In the genomic region with DNA sequence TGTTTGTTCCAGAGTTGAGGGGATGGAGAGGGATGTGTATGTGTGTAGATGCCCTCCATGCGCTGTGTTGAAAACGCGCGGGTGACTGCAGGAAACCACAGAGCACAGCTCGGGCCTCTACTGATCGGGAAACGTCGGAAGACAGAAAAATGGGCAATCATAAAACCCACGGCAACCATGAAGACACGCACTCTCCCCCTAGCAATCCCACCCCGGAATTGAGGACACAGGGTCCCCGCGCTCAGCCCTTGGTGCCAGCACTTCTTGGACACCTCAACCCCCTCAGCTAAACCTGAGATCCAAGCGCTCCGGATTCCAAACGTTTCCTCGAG, we compare ENCODE assay signal across 6 cellular contexts. TPM values are rescaled to one million over a fixed set of nuclear protein-coding genes. Genes with fewer than 3 reads are reported as not detected.
DNase-seq lines count a peak whose midpoint lies in the region; ATAC-seq and TF ChIP-seq lines count a peak whose summit lies in the region.

No MANE protein-coding gene starts in this region.

- DNase-seq in Caco-2 (no peak), KG1 (lab: John Stamatoyannopoulos, UW) (peak; percentile 87), renal cortical epithelial cell (ENCODE audit: low read depth) (peak; percentile 33)

- intact Hi-C loops in Caco-2 (cut with micrococcal nuclease; ENCODE audit: unreplicated experiment) = loop anchor here (1.0 to 10.0 kb wide), 2 partner anchors 8 to 276 kb away; a partner anchor contains a TSS

- H3K9me3 Mint-ChIP-seq in Caco-2 (ENCODE audit: unreplicated experiment) = no peaks in the 10 kb centered on the region

- H3K27ac ChIP-seq in duodenal mucosa (ENCODE audit: low read depth, low read length) = peak overlapping the region; percentile 80

- H3K27ac Mint-ChIP-seq in Caco-2 (ENCODE audit: unreplicated experiment) = peak overlapping the region; percentile 99

- H3K27me3 ChIP-seq in Caco-2 (replicated peaks; ENCODE audit: control insufficient read depth, insufficient read depth, low read length) (no peaks in the 10 kb centered on the region), duodenal mucosa (ENCODE audit: control insufficient read depth in 1 of 2, insufficient read depth in 2 of 2, low read length in 2 of 2) (no peaks in the 10 kb centered on the region)

- POLR2A ChIA-PET in Caco-2 (lab: Charles Lee) = interaction anchor here (0.6 to 2.3 kb wide), 17 partner anchors 10 to 179 kb away, joined by 3 to 23 read pairs (median 6); a partner anchor contains a TSS

- no peaks in the 10 kb centered on the region for H3K9me3 ChIP-seq in Caco-2
- H3K9me3 ChIP-seq in duodenal mucosa (ENCODE audit: control insufficient read depth in 1 of 2, low read length in 2 of 2) = no peaks in the 10 kb centered on the region

- H3K4me1 ChIP-seq in Caco-2 = peaks cover 32% of the 10 kb centered on the region
- peaks cover 42 to 59% of the 10 kb centered on the region in 2 donors for H3K4me1 ChIP-seq in duodenal mucosa (ENCODE audit: control insufficient read depth in 1 of 2, insufficient read depth in 2 of 2, low read length in 2 of 2)

- peaks cover 14% of the 10 kb centered on the region for H3K4me1 Mint-ChIP-seq in Caco-2 (ENCODE audit: low read depth, unreplicated experiment)

- BruUV-seq in Caco-2 (replicated peaks; lab: Mats Ljungman, UMichigan) = no TSS peak

- peak overlapping the region; percentile 90 for H3K4me3 ChIP-seq in Caco-2 (ENCODE audit: low read depth, low read length)
- H3K4me3 ChIP-seq in duodenal mucosa (ENCODE audit: low read depth in 1 of 2, low read length in 2 of 2) = peak overlapping the region; percentile 84 to 99

- H3K27me3 Mint-ChIP-seq in Caco-2 (ENCODE audit: insufficient read depth, unreplicated experiment) = no peaks in the 10 kb centered on the region

- peak overlapping the region; percentile 92 to 96 for H3K9ac ChIP-seq in duodenal mucosa (ENCODE audit: low read depth in 1 of 2, low read length in 2 of 2)

- CTCF ChIA-PET in Caco-2 (lab: Charles Lee) = interaction anchor here (0.6 to 1.3 kb wide), 8 partner anchors 16 to 346 kb away, joined by 3 to 10 read pairs (median 4); a partner anchor contains a TSS

- TF ChIP-seq CTCF in Caco-2 (IDR thresholded peaks at IDR 0.05; ENCODE audit: insufficient read depth in 1 of 2, low read depth in 1 of 2, low read length in 1 of 2, severe bottlenecking in 1 of 2, unreplicated experiment in 1 of 2) = no peak

- peak overlapping the region; percentile 98 for H3K4me3 Mint-ChIP-seq in Caco-2 (ENCODE audit: unreplicated experiment)

- H3K36me3 ChIP-seq in Caco-2 (ENCODE audit: control insufficient read depth, insufficient read depth, low read length) = peaks cover 7% of the 10 kb centered on the region
- peaks cover under 1 to 6% of the 10 kb centered on the region in 2 donors for H3K36me3 ChIP-seq in duodenal mucosa (ENCODE audit: control insufficient read depth in 1 of 2, insufficient read depth in 2 of 2, low read length in 2 of 2)

- ATAC-seq in GM21390 (IDR thresholded peaks at IDR 0.05; ENCODE audit: unreplicated experiment) = no peak
- ATAC-seq in HG02884 (IDR thresholded peaks at IDR 0.05; ENCODE audit: unreplicated experiment) = no peak

- peaks cover 80% of the 10 kb centered on the region for H3K36me3 Mint-ChIP-seq in Caco-2 (ENCODE audit: insufficient read depth, unreplicated experiment)

RNA-seq across cellular contexts. Expression of a gene that starts 0.2 kb away (rescaled TPM):
- total RNA-seq in Caco-2 (2022) = 23.9 and 24.0 TPM in 2 replicates
- 4.1 and 6.1 TPM in 2 replicates for total RNA-seq in renal cortical epithelial cell

RNA-seq across cellular contexts. Expression of a gene that starts 0.8 kb away (rescaled TPM):
- total RNA-seq in Caco-2 (2022) = 11.9 and 13.6 TPM in 2 replicates
- 3.9 and 5.0 TPM in 2 replicates for total RNA-seq in renal cortical epithelial cell

RNA-seq across cellular contexts. Expression of a gene that starts 6.1 kb away (rescaled TPM):
- total RNA-seq in Caco-2 (2022) (38.2 and 40.1 TPM in 2 replicates), renal cortical epithelial cell (3.6 and 13.5 TPM in 2 replicates)

RNA-seq across cellular contexts. Expression of a gene that starts 6.2 kb away (rescaled TPM):
- 115 and 123 TPM in 2 replicates for total RNA-seq in Caco-2 (2022)
- total RNA-seq in renal cortical epithelial cell = 20.8 and 33.9 TPM in 2 replicates

RNA-seq across cellular contexts. Expression of a gene that starts 7.6 kb away (rescaled TPM):
- total RNA-seq in Caco-2 (2022) = 116 and 118 TPM in 2 replicates
- 97.6 and 105 TPM in 2 replicates for total RNA-seq in renal cortical epithelial cell

Comparison
In these comparisons a context has a peak if more than half of its experiments do, and no peak if none do; other contexts are left out.
1. DNase-seq: peak in KG1 (single experiment) and renal cortical epithelial cell (single experiment); none in Caco-2 (0 of 2).